In genomic region chr11:17230867-17231851, GRCh38 we compare ENCODE assay signal across 9 cellular contexts. TPM values are rescaled to one million over a fixed set of nuclear protein-coding genes. Genes with fewer than 3 reads are reported as not detected.
DNase-seq lines count a peak whose midpoint lies in the region; ATAC-seq and FAIRE-seq lines count a peak whose summit lies in the region.
"Had no signal": no experiment of that assay in that cellular context is flagged by ENCODE, and none has a peak within 500 bp of the region (broad histone marks: within the 10 kb centered on the region; RNA-seq: fewer than 3 reads in every experiment).

No MANE protein-coding gene starts in this region.

- peak overlapping the region; percentile 19 for H3K27ac Mint-ChIP-seq in T-helper 2 cell treated with Interferon-gamma antibody and Interleukin-4, amounts not matched to agents 5 μg/mL and 100 μg/mL, for 36 hours

- DNase-seq in T-helper 2 cell treated with Interferon-gamma antibody and Interleukin-4, amounts not matched to agents 5 μg/mL and 100 μg/mL, for 36 hours (ENCODE audit: low spot score), result peak; percentile 80
- peak; percentile 15 to 23 for DNase-seq in stimulated activated CD8-positive, alpha-beta memory T cell treated with anti-CD3 and anti-CD28 coated beads, Interleukin-2, amount 100 ng/mL, for 48 hours (ENCODE audit: low read depth in 2 of 2)
- DNase-seq in NCI-H748 treated with DMSO at 0.1 percent for 48 hours (lab: John Stamatoyannopoulos, UW) (no peak), mesenteric fat pad (ENCODE audit: low spot score) (no peak), NK-92 (lab: John Stamatoyannopoulos, UW; ENCODE audit: unreplicated experiment) (no peak), urothelium cell line (ENCODE audit: low spot score) (no peak)

- FAIRE-seq in urothelium cell line (lab: Jason Lieb, UNC), result no peak
- FAIRE-seq: astrocyte had no signal

- H3K27me3 Mint-ChIP-seq in T-helper 2 cell treated with Interferon-gamma antibody and Interleukin-4, amounts not matched to agents 5 μg/mL and 100 μg/mL, for 36 hours (ENCODE audit: low read depth), result peaks cover 26% of the 10 kb centered on the region

- H3K9me3 Mint-ChIP-seq in T-helper 2 cell treated with Interferon-gamma antibody and Interleukin-4, amounts not matched to agents 5 μg/mL and 100 μg/mL, for 36 hours, result no peaks in the 10 kb centered on the region

- H3K4me3 Mint-ChIP-seq in T-helper 2 cell treated with Interferon-gamma antibody and Interleukin-4, amounts not matched to agents 5 μg/mL and 100 μg/mL, for 36 hours, result peak overlapping the region; percentile 8

- ATAC-seq in GM19397 (IDR thresholded peaks at IDR 0.05; ENCODE audit: unreplicated experiment) (peak; percentile 80), HG03045 (IDR thresholded peaks at IDR 0.05; ENCODE audit: unreplicated experiment) (peak; percentile 91)

- peaks cover 17% of the 10 kb centered on the region for H3K4me1 Mint-ChIP-seq in T-helper 2 cell treated with Interferon-gamma antibody and Interleukin-4, amounts not matched to agents 5 μg/mL and 100 μg/mL, for 36 hours (ENCODE audit: low read depth)

- no peaks in the 10 kb centered on the region for H3K36me3 Mint-ChIP-seq in T-helper 2 cell treated with Interferon-gamma antibody and Interleukin-4, amounts not matched to agents 5 μg/mL and 100 μg/mL, for 36 hours (ENCODE audit: low read depth)

RNA-seq across cellular contexts. Expression of gene PIK3C2A, which starts 23.4 kb away (rescaled TPM):
- total RNA-seq in mesenteric fat pad, result 80.5 TPM

RNA-seq across cellular contexts. Expression of gene NUCB2, which starts 45.4 kb away (rescaled TPM):
- 80.5 TPM for total RNA-seq in mesenteric fat pad

Comparison
In these comparisons a context has a peak if more than half of its experiments do, and no peak if none do; other contexts are left out.
1. DNase-seq: peak in T-helper 2 cell treated with Interferon-gamma antibody and Interleukin-4, amounts not matched to agents 5 μg/mL and 100 μg/mL, for 36 hours (single experiment) and stimulated activated CD8-positive, alpha-beta memory T cell treated with anti-CD3 and anti-CD28 coated beads, Interleukin-2, amount 100 ng/mL, for 48 hours (2 of 2); none in NCI-H748 treated with DMSO at 0.1 percent for 48 hours (single experiment), mesenteric fat pad (single experiment), NK-92 (single experiment) and urothelium cell line (single experiment).